In genomic region chr2:7988440-7988839, GRCh38 we compare ENCODE assay signal across 7 cellular contexts.
"Had no signal": no experiment of that assay in that cellular context is flagged by ENCODE, and none has a peak within 500 bp of the region (broad histone marks: within the 10 kb centered on the region; RNA-seq: fewer than 3 reads in every experiment).

No MANE protein-coding gene starts in this region.

- H3K4me2 ChIP-seq: KMS-11 had no signal

- H3K4me3 ChIP-seq: K562 had no signal

- H3K27ac ChIP-seq: HL-60, KMS-11 had no signal

- ATAC-seq: HepG2, K562 had no signal

- DNase-seq: IMR-90, KBM-7, KG1 had no signal

- H3K9ac ChIP-seq: KMS-11 had no signal
